ENCODE assay signal across 32 cellular contexts in genomic region chr12:49626836-49627235, GRCh38. TPM values are rescaled to one million over a fixed set of nuclear protein-coding genes. Genes with fewer than 3 reads are reported as not detected.
"Had no signal": no experiment of that assay in that cellular context is flagged by ENCODE, and none has a peak within 500 bp of the region (broad histone marks: within the 10 kb centered on the region; RNA-seq: fewer than 3 reads in every experiment).

No MANE protein-coding gene starts in this region.

- H3K9me3 ChIP-seq: ascending aorta, breast epithelium, MG63, Peyer's patch had no signal

- H3K4me3 Mint-ChIP-seq: activated CD8-positive, alpha-beta T cell treated with anti-CD3 and anti-CD28 coated beads for 36 hours; activated naive CD8-positive, alpha-beta T cell treated with anti-CD3 and anti-CD28 coated beads, Interleukin-2, amount 10 ng/mL, durations not matched to agents 7 days and 5 days; activated T-cell treated with anti-CD3 and anti-CD28 coated beads, Interleukin-2, amount 50 U/mL, for 72 hours; activated T-helper 17 cell treated with anti-CD3 and anti-CD28 coated beads, Interleukin-2, amount 50 U/mL, for 72 hours; T-cell; T-helper 17 cell had no signal

- H3K36me3 ChIP-seq: breast epithelium, MG63, Peyer's patch, WERI-Rb-1 had no signal

- DNase-seq: activated CD4-positive, alpha-beta T cell treated with anti-CD3 and anti-CD28 coated beads for 1 hour; activated CD4-positive, CD25-positive, alpha-beta regulatory T cell; activated effector memory CD4-positive, alpha-beta T cell treated with anti-CD3 and anti-CD28 coated beads, Interleukin-2, amount 50 U/mL, for 16 hours; activated naive CD4-positive, alpha-beta T cell; activated naive CD8-positive, alpha-beta T cell treated with anti-CD3 and anti-CD28 coated beads, Interleukin-2, amount 10 ng/mL, durations not matched to agents 7 days and 5 days; activated T-cell treated with anti-CD3 and anti-CD28 coated beads, Interleukin-2, amount 50 U/mL, for 1 hour; amygdala; KG1; MG63; MV-4-11; NCI-H1092; NCI-H1436 treated with DMSO at 0.1 percent for 48 hours; NCI-H1694 treated with DMSO at 0.1 percent for 48 hours; NCI-H2029; NCI-H510A; NCI-H526; NCI-H748 treated with DMSO at 0.1 percent for 48 hours; NK-92 treated with Interleukin-12 subunit alpha and Interleukin-12 subunit beta, amount 100 ng/mL, for 24 hours; Peyer's patch; RPMI8226; SIG-M5; T-cell; T-helper 17 cell; WERI-Rb-1 had no signal

- H3K4me3 ChIP-seq: ascending aorta, breast epithelium, MG63, Peyer's patch had no signal

- H3K9me3 Mint-ChIP-seq: activated CD8-positive, alpha-beta T cell treated with anti-CD3 and anti-CD28 coated beads for 36 hours; activated naive CD8-positive, alpha-beta T cell treated with anti-CD3 and anti-CD28 coated beads, Interleukin-2, amount 10 ng/mL, durations not matched to agents 7 days and 5 days; activated T-cell treated with anti-CD3 and anti-CD28 coated beads, Interleukin-2, amount 50 U/mL, for 72 hours; activated T-helper 17 cell treated with anti-CD3 and anti-CD28 coated beads, Interleukin-2, amount 50 U/mL, for 72 hours; T-cell had no signal

- H3K27me3 ChIP-seq: ascending aorta, breast epithelium, MG63, Peyer's patch had no signal

- H3K27me3 Mint-ChIP-seq: activated naive CD8-positive, alpha-beta T cell treated with anti-CD3 and anti-CD28 coated beads, Interleukin-2, amount 10 ng/mL, durations not matched to agents 7 days and 5 days; activated T-helper 17 cell treated with anti-CD3 and anti-CD28 coated beads, Interleukin-2, amount 50 U/mL, for 72 hours; T-cell; T-helper 17 cell had no signal

- H3K36me3 Mint-ChIP-seq: activated naive CD8-positive, alpha-beta T cell treated with anti-CD3 and anti-CD28 coated beads, Interleukin-2, amount 10 ng/mL, durations not matched to agents 7 days and 5 days; T-cell had no signal

- H3K27ac Mint-ChIP-seq: activated CD8-positive, alpha-beta T cell treated with anti-CD3 and anti-CD28 coated beads for 36 hours; activated naive CD8-positive, alpha-beta T cell treated with anti-CD3 and anti-CD28 coated beads, Interleukin-2, amount 10 ng/mL, durations not matched to agents 7 days and 5 days; activated T-cell treated with anti-CD3 and anti-CD28 coated beads, Interleukin-2, amount 50 U/mL, for 72 hours; activated T-helper 17 cell treated with anti-CD3 and anti-CD28 coated beads, Interleukin-2, amount 50 U/mL, for 72 hours; T-cell; T-helper 17 cell had no signal

- ATAC-seq: PC-3, Right ventricle myocardium inferior, SK-N-SH treated with all-trans-retinoic acid at 6 μM for 48 hours had no signal

- H3K27ac ChIP-seq: breast epithelium, Peyer's patch, WERI-Rb-1 had no signal

RNA-seq across cellular contexts. Expression of gene FAM186B, which starts 21.4 kb away (rescaled TPM):
- total RNA-seq: activated CD8-positive, alpha-beta T cell treated with anti-CD3 and anti-CD28 coated beads for 36 hours; ascending aorta had no signal
